ENCODE assay signal across 9 cellular contexts in genomic region chrX:12138366-12139313, GRCh38. TPM values are rescaled to one million over a fixed set of nuclear protein-coding genes. Genes with fewer than 3 reads are reported as not detected.
DNase-seq lines count a peak whose midpoint lies in the region; ATAC-seq and TF ChIP-seq lines count a peak whose summit lies in the region.
"Had no signal": no experiment of that assay in that cellular context is flagged by ENCODE, and none has a peak within 500 bp of the region (broad histone marks: within the 10 kb centered on the region; RNA-seq: fewer than 3 reads in every experiment).

TSS of gene FRMPD4 (plus strand) at chrX:12138473. CDS start at chrX:12138972, 499 bp downstream.

- H3K4me3 ChIP-seq in HUES64 (ENCODE audit: low read length) (peak within 1 kb of the TSS; percentile 71), iPS-18c (ENCODE audit: insufficient read depth, low read depth, low read length) (peak within 1 kb of the TSS; percentile 53), spleen (peak within 1 kb of the TSS in 2 of 8 donors; percentile 10 to 27)

- H3K36me3 ChIP-seq in HUES64 (ENCODE audit: insufficient read depth, low read length) (no peaks in the 10 kb centered on the region), spleen (no peaks in the 10 kb centered on the region)

- TF ChIP-seq POLR2A in spleen (IDR thresholded peaks at IDR 0.05): no peak

- intact Hi-C loops in spleen (cut with DNase I; ENCODE audit: low total_unique reads): no loop called here

- DNase-seq in astrocyte of the hippocampus (ENCODE audit: low read depth, low spot score) (peak; percentile 58), spleen (peak; percentile 64), HuH-7.5 (ENCODE audit: low spot score) (no peak), DMS79 treated with DMSO at 0.1 percent for 48 hours (lab: John Stamatoyannopoulos, UW) (no peak)
- DNase-seq in activated effector memory CD4-positive, alpha-beta T cell treated with Interleukin-2 at 50 U/mL for 16 hours: no peak
- DNase-seq: T-helper 2 cell had no signal

- H3K4me1 ChIP-seq in HUES64 (ENCODE audit: insufficient read depth, low read length): no peaks in the 10 kb centered on the region
- H3K4me1 ChIP-seq in spleen: no peaks in the 10 kb centered on the region

- H3K27ac ChIP-seq in HUES64 (ENCODE audit: low read depth, low read length) (no peak within 1 kb of the TSS), spleen (no peak within 1 kb of the TSS)

- 1% methylated on average over 79 of the region's 80 CpGs for WGBS in HUES64
- WGBS in spleen, 5 donors: 0 to 31% (median 4%) methylated on average over 2 to 80 of the region's 80 CpGs

- peaks cover 42% of the 10 kb centered on the region for H3K27me3 ChIP-seq in HUES64 (ENCODE audit: insufficient read depth, low read length)
- H3K27me3 ChIP-seq in spleen (replicated peaks in 1 of 7): peaks cover 0 to 46% (median 16%) of the 10 kb centered on the region in 7 donors

- H3K9ac ChIP-seq in HUES64 (ENCODE audit: low read depth, low read length): no peak within 1 kb of the TSS

- H3K9me3 ChIP-seq in HUES64 (ENCODE audit: insufficient read depth, low read depth, low read length) (no peaks in the 10 kb centered on the region), iPS-18c (ENCODE audit: control insufficient read depth, insufficient read depth, low read length) (peaks cover 8% of the 10 kb centered on the region), spleen (no peaks in the 10 kb centered on the region)

- no peak for ATAC-seq in GM19467 (IDR thresholded peaks at IDR 0.05; ENCODE audit: unreplicated experiment)

- TF ChIP-seq CTCF in spleen (IDR thresholded peaks at IDR 0.05 in 8 of 11, conservative IDR thresholded peaks at IDR 0.05 in 3 of 11): no peak

RNA-seq across cellular contexts. Expression of gene FRMPD4, which starts in this region (rescaled TPM):
- polyA plus RNA-seq in HUES64 (2013, experiment 1 of 2): 0.30 TPM
- polyA plus RNA-seq in HUES64 (2013, experiment 2 of 2): 0.38 TPM
- total RNA-seq in spleen: not detected
- polyA plus RNA-seq in spleen: not detected

Comparison
In these comparisons a context has a peak if more than half of its experiments do, and no peak if none do; other contexts are left out.
1. Peak in DNase-seq in spleen; RNA of the gene not detected or under 1 TPM.